Comparison of ENCODE assay signal across 19 cellular contexts in genomic region chr1:230280906-230281413, GRCh38.
DNase-seq lines count a peak whose midpoint lies in the region; ATAC-seq and TF ChIP-seq lines count a peak whose summit lies in the region.
"Had no signal": no experiment of that assay in that cellular context is flagged by ENCODE, and none has a peak within 500 bp of the region (broad histone marks: within the 10 kb centered on the region; RNA-seq: fewer than 3 reads in every experiment).

No MANE protein-coding gene starts in this region.

- ATAC-seq in body of pancreas, result peak; percentile 84
- ATAC-seq in psoas muscle, result peak in 2 of 4 donors; percentile 5 to 29
- ATAC-seq: GM23338 had no signal

- H3K36me3 ChIP-seq in BLaER1 treated with 17β-estradiol and CSF1 and Interleukin-3, amounts not matched to agents 10 nM and 100 nM, result peaks cover 7 to 67% (median 25%) of the 10 kb centered on the region in 11 experiments; a peak in 19 of 22 replicates
- peaks cover 2 to 37% of the 10 kb centered on the region in 2 experiments for H3K36me3 ChIP-seq in HEK293 (ENCODE audit: control insufficient read depth in 2 of 2, insufficient read depth in 1 of 2, low read length in 2 of 2)
- H3K36me3 ChIP-seq in body of pancreas (replicated peaks in 1 of 2; ENCODE audit: insufficient read depth in 1 of 2, low read depth in 2 of 2), result peaks cover 0 to 20% of the 10 kb centered on the region in 2 donors
- peaks cover 0 to 59% of the 10 kb centered on the region in 2 donors for H3K36me3 ChIP-seq in psoas muscle (ENCODE audit: insufficient read depth in 1 of 2, low read depth in 1 of 2)

- peak; percentile 78 to 92 (median 88) for DNase-seq in body of pancreas
- DNase-seq in psoas muscle, result peak in 1 of 2 donors; percentile 40
- no peak for DNase-seq in iPS-NIHi7 (ENCODE audit: extremely low spot score)
- no peak for DNase-seq in dermis blood vessel endothelial cell
- no peak for DNase-seq in stimulated activated naive CD4-positive, alpha-beta T cell treated with Interleukin-2 at 50 U/mL for 16 hours (lab: John Stamatoyannopoulos, UW)
- DNase-seq: DMS153, hippocampal formation, KG1, kidney, mesendoderm, NCI-H1048, NCI-H2107, NCI-H526 had no signal

- peaks cover 0 to 11% (median 0%) of the 10 kb centered on the region in 11 experiments; a peak in 1 of 22 replicates for H3K27me3 ChIP-seq in BLaER1 treated with 17β-estradiol and CSF1 and Interleukin-3, amounts not matched to agents 10 nM and 100 nM
- H3K27me3 ChIP-seq in body of pancreas (no peaks in the 10 kb centered on the region), psoas muscle (ENCODE audit: insufficient read depth in 3 of 3, low read length in 2 of 3) (no peaks in the 10 kb centered on the region)
- H3K27me3 ChIP-seq: neutrophil, right lobe of liver had no signal

- H3K9ac ChIP-seq in BLaER1 treated with 17β-estradiol and CSF1 and Interleukin-3, amounts not matched to agents 10 nM and 100 nM, result peak overlapping the region in 5 of 11 experiments; percentile 6 to 58 (median 47); a peak in 7 of 22 replicates

- CTCF ChIA-PET in HEK293 (lab: Yijun Ruan, JAX), result interaction anchor here (1.4 kb wide), 1 partner anchor 29 kb away, joined by 4 read pairs; no protein-coding TSS in a partner anchor

- H3K4me2 ChIP-seq in BLaER1 treated with 17β-estradiol and CSF1 and Interleukin-3, amounts not matched to agents 10 nM and 100 nM, result peak overlapping the region; percentile 77 to 95 (median 90); a peak in 20 of 22 replicates
- H3K4me2 ChIP-seq: GM23338 had no signal

- TF ChIP-seq POLR2A in body of pancreas (IDR thresholded peaks at IDR 0.05), result peak in 1 of 3 donors; percentile 25

- intact Hi-C loops in body of pancreas (cut with DNase I) (no loop called here), psoas muscle (cut with DNase I) (no loop called here)

- H3K4me3 ChIP-seq in BLaER1 treated with 17β-estradiol and CSF1 and Interleukin-3, amounts not matched to agents 10 nM and 100 nM, result 0 out of 20 replicates have a peak overlapping the region, but pooled peaks of 1 of the 10 experiments have one; percentile 11
- H3K4me3 ChIP-seq in HEK293 (ENCODE audit: low read depth, low read length) (no peak overlapping the region), body of pancreas (no peak overlapping the region), psoas muscle (no peak overlapping the region)
- H3K4me3 ChIP-seq: GM23338, right lobe of liver, thoracic aorta had no signal

- 30 to 80% methylated on average over 10 to 23 of the region's 23 CpGs for WGBS in body of pancreas, 2 donors
- 85 to 93% (median 88%) methylated on average over 23 of the region's 23 CpGs for WGBS in psoas muscle, 3 donors

- no peaks in the 10 kb centered on the region for H3K9me3 ChIP-seq in BLaER1 treated with 17β-estradiol and CSF1 and Interleukin-3, amounts not matched to agents 10 nM and 100 nM (replicated peaks in 1 of 11)
- H3K9me3 ChIP-seq in HEK293 (ENCODE audit: control insufficient read depth, insufficient read depth, low read depth, low read length) (no peaks in the 10 kb centered on the region), body of pancreas (no peaks in the 10 kb centered on the region), psoas muscle (no peaks in the 10 kb centered on the region)
- H3K9me3 ChIP-seq: neutrophil, right lobe of liver, thoracic aorta had no signal

- peaks cover 0 to 43% (median 16%) of the 10 kb centered on the region in 11 experiments; a peak in 14 of 22 replicates for H4K20me1 ChIP-seq in BLaER1 treated with 17β-estradiol and CSF1 and Interleukin-3, amounts not matched to agents 10 nM and 100 nM

- peaks cover 32 to 87% (median 68%) of the 10 kb centered on the region in 10 experiments for H3K4me1 ChIP-seq in BLaER1 treated with 17β-estradiol and CSF1 and Interleukin-3, amounts not matched to agents 10 nM and 100 nM
- H3K4me1 ChIP-seq in HEK293 (ENCODE audit: control insufficient read depth, insufficient read depth, low read length) (peaks cover 15% of the 10 kb centered on the region), body of pancreas (peaks cover 42% of the 10 kb centered on the region), psoas muscle (no peaks in the 10 kb centered on the region)
- H3K4me1 ChIP-seq: right lobe of liver had no signal

- peak overlapping the region in 3 of 11 experiments; percentile 37 to 58 (median 47); a peak in 3 of 22 replicates for H3K27ac ChIP-seq in BLaER1 treated with 17β-estradiol and CSF1 and Interleukin-3, amounts not matched to agents 10 nM and 100 nM
- H3K27ac ChIP-seq in HEK293 (ENCODE audit: extremely low read depth, low read depth, low read length) (peak overlapping the region; percentile 52; the same call in 1 of the 2 replicates), body of pancreas (peak overlapping the region; percentile 72 to 85 (median 78)), psoas muscle (peak overlapping the region; percentile 21)
- H3K27ac ChIP-seq: neutrophil, right lobe of liver, thoracic aorta had no signal

- TF ChIP-seq CTCF in HEK293 (tag by site-specific recombination; IDR thresholded peaks at IDR 0.05) (no peak), body of pancreas (IDR thresholded peaks at IDR 0.05) (no peak), psoas muscle (IDR thresholded peaks at IDR 0.05) (no peak)

- POLR2A ChIA-PET in HEK293 (lab: Yijun Ruan, JAX), result no interaction called here

TF ChIP-seq in HEK293, 187 proteins besides CTCF, POLR2A, EP300 and RAD21:
- TF ChIP-seq ZNF768 (tag by site-specific recombination; IDR thresholded peaks at IDR 0.05) (no peak), ZIC2 (tag by site-specific recombination; IDR thresholded peaks at IDR 0.05) (peak; percentile 90)

Comparison
In these comparisons a context has a peak if more than half of its experiments do, and no peak if none do; other contexts are left out.
1. DNase-seq: peak in body of pancreas (4 of 4); none in iPS-NIHi7 (single experiment), dermis blood vessel endothelial cell (single experiment) and stimulated activated naive CD4-positive, alpha-beta T cell treated with Interleukin-2 at 50 U/mL for 16 hours (single experiment).